In genomic region chr10:80161321-80162084, GRCh38 we compare ENCODE assay signal across 9 cellular contexts. TPM values are rescaled to one million over a fixed set of nuclear protein-coding genes. Genes with fewer than 3 reads are reported as not detected.
A peak's percentile ranks its signal among the peaks of the same experiment; 100 is the strongest.
DNase-seq lines count a peak whose midpoint lies in the region; ATAC-seq and TF ChIP-seq lines count a peak whose summit lies in the region.
"Had no signal": no experiment of that assay in that cellular context is flagged by ENCODE, and none has a peak within 500 bp of the region (broad histone marks: within the 10 kb centered on the region; RNA-seq: fewer than 3 reads in every experiment).

No MANE protein-coding gene starts in this region.

- no peaks in the 10 kb centered on the region for H3K79me2 ChIP-seq in smooth muscle cell (ENCODE audit: low read depth)

- H2AFZ ChIP-seq in smooth muscle cell (ENCODE audit: low read depth) = no peak overlapping the region

- H3K4me1 ChIP-seq in smooth muscle cell (ENCODE audit: low read depth) = peaks cover 6% of the 10 kb centered on the region
- H3K4me1 ChIP-seq: HAP-1 had no signal

- no peak for ATAC-seq in GM19455 (IDR thresholded peaks at IDR 0.05; ENCODE audit: unreplicated experiment)

- no peaks in the 10 kb centered on the region for H3K27me3 ChIP-seq in smooth muscle cell (ENCODE audit: low read depth)

- no peak overlapping the region for H3K4me2 ChIP-seq in smooth muscle cell

- H3K9me3 ChIP-seq in smooth muscle cell (replicated peaks; ENCODE audit: low read depth) = no peaks in the 10 kb centered on the region
- H3K9me3 ChIP-seq: HAP-1 had no signal

- DNase-seq in NCI-H748 (lab: John Stamatoyannopoulos, UW; ENCODE audit: unreplicated experiment) = peak; percentile 20
- no peak for DNase-seq in NCI-H748 treated with DMSO at 0.1 percent for 48 hours (lab: John Stamatoyannopoulos, UW)
- DNase-seq in NCI-H345 treated with DMSO at 0.1 percent for 48 hours (lab: John Stamatoyannopoulos, UW; ENCODE audit: unreplicated experiment) = peak; percentile 35
- peak; percentile 7 to 16 for DNase-seq in erythroblast (lab: John Stamatoyannopoulos, UW)
- DNase-seq in smooth muscle cell (lab: John Stamatoyannopoulos, UW; ENCODE audit: unreplicated experiment) = no peak
- no peak for DNase-seq in activated gamma-delta T cell treated with Interleukin-2 at 50 U/mL for 16 hours
- no peak for DNase-seq in COLO829 (ENCODE audit: low spot score)

- H4K20me1 ChIP-seq in smooth muscle cell (ENCODE audit: low read depth) = peaks cover 22% of the 10 kb centered on the region

- 87% methylated on average over 21 of the region's 21 CpGs for WGBS in smooth muscle cell (ENCODE audit: low lambda C conversion rate)

- no peak overlapping the region for H3K27ac ChIP-seq in smooth muscle cell (ENCODE audit: low read depth)

- TF ChIP-seq CTCF in smooth muscle cell (IDR thresholded peaks at IDR 0.05; ENCODE audit: borderline replicate concordance, insufficient read depth, poor library complexity, severe bottlenecking) = peak; percentile 19

- no peak for TF ChIP-seq POLR2A in erythroblast (IDR thresholded peaks at IDR 0.05; ENCODE audit: low read length)

- H3F3A ChIP-seq in smooth muscle cell (ENCODE audit: low read depth) = peaks cover 28% of the 10 kb centered on the region

- H3K4me3 ChIP-seq in smooth muscle cell = no peak overlapping the region
- H3K4me3 ChIP-seq: HAP-1 had no signal

- no peaks in the 10 kb centered on the region for H3K36me3 ChIP-seq in smooth muscle cell (ENCODE audit: low read depth)

- H3K9ac ChIP-seq in smooth muscle cell (ENCODE audit: low read depth) = no peak overlapping the region

RNA-seq across cellular contexts. Expression of gene PLAC9, which starts 29.0 kb away (rescaled TPM):
- 1.5 TPM in 1 of 2 replicates, not detected in the other for total RNA-seq in smooth muscle cell
- polyA plus RNA-seq in smooth muscle cell = 14.6 and 23.7 TPM in 2 replicates

RNA-seq across cellular contexts. Expression of gene ANXA11, which starts 43.8 kb away (rescaled TPM):
- total RNA-seq in smooth muscle cell = 36.6 and 39.5 TPM in 2 replicates
- polyA plus RNA-seq in smooth muscle cell = 93.4 and 101 TPM in 2 replicates

Comparison
In these comparisons a context has a peak if more than half of its experiments do, and no peak if none do; other contexts are left out.
1. DNase-seq: peak in NCI-H748 (single experiment), NCI-H345 treated with DMSO at 0.1 percent for 48 hours (single experiment) and erythroblast (2 of 2); none in NCI-H748 treated with DMSO at 0.1 percent for 48 hours (single experiment), smooth muscle cell (single experiment), activated gamma-delta T cell treated with Interleukin-2 at 50 U/mL for 16 hours (single experiment) and COLO829 (single experiment).